Comparison of ENCODE assay signal across 8 cellular contexts in the genomic region with DNA sequence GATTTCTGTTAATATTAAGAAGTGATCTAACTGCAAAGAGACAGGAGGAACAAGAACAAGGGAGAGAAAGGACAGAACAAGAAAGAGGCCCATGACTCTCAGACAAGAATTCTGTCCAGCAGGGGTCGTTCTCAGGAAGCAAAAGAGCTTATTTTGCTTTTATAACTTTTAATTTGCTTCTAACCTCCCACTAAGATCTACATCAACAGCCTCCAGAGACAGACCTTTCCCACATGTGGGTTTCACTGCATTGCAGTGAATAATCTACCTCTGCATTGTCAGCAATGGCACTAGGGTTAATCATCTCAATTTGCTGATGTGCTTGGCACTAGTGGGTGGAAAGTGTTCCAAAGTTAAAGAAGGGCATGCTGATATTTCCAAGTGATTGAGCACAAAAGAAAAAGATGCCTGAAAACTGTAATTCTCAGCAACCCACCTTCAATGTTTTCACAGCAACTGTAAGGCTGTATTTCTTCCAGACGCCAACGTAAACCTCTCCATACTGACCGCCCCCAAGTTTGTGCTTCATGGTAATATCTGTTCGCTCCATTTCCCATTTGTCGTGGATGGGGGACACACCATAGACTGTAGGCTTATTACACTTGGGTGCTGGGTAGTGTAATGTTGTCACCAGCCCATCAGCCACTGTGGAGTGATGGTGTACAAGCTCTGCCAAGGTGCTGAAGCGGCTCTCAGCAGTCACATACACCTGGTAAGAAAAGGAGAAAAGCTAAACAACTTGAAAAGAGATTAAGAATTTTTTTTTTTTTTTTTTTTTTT. TPM values are rescaled to one million over a fixed set of nuclear protein-coding genes. Genes with fewer than 3 reads are reported as not detected.
DNase-seq lines count a peak whose midpoint lies in the region; ATAC-seq and TF ChIP-seq lines count a peak whose summit lies in the region.

No MANE protein-coding gene starts in this region.

- no peak for TF ChIP-seq EP300 in upper lobe of left lung (IDR thresholded peaks at IDR 0.05)

- peak; percentile 71 for DNase-seq in AG10803 (ENCODE audit: low read depth)
- DNase-seq in H4 (ENCODE audit: low spot score) = peak; percentile 15
- peak; percentile 64 for DNase-seq in dermis blood vessel endothelial cell
- peak; percentile 60 for DNase-seq in midbrain (lab: John Stamatoyannopoulos, UW)
- DNase-seq in upper lobe of left lung = no peak

- H3K27ac ChIP-seq in upper lobe of left lung = no peak overlapping the region

- peak; percentile 72 for TF ChIP-seq CTCF in AG10803 (conservative IDR thresholded peaks at IDR 0.05; ENCODE audit: low read length)
- TF ChIP-seq CTCF in upper lobe of left lung (IDR thresholded peaks at IDR 0.05) = peak; percentile 15 to 58 (median 34)

- H3K4me1 ChIP-seq in upper lobe of left lung = peaks cover 0 to 3% (median 0%) of the 10 kb centered on the region in 4 donors

- TF ChIP-seq POLR2A in upper lobe of left lung (IDR thresholded peaks at IDR 0.05) = no peak

- H3K27me3 ChIP-seq in upper lobe of left lung = no peaks in the 10 kb centered on the region

- H3K4me3 ChIP-seq in AG10803 (ENCODE audit: low read length) (no peak overlapping the region), upper lobe of left lung (no peak overlapping the region)

- no peaks in the 10 kb centered on the region for H3K9me3 ChIP-seq in upper lobe of left lung

- 82 to 83% methylated on average over 7 of the region's 7 CpGs for WGBS in upper lobe of left lung, 2 donors

- peaks cover 7 to 57% (median 27%) of the 10 kb centered on the region in 4 donors for H3K36me3 ChIP-seq in upper lobe of left lung

- ATAC-seq in SK-N-SH treated with all-trans-retinoic acid at 6 μM for 48 hours (peak; percentile 85), upper lobe of left lung (ENCODE audit: low FRiP score in 2 of 2) (peak in 1 of 2 donors; percentile 45), GM18907 (IDR thresholded peaks at IDR 0.05; ENCODE audit: unreplicated experiment) (no peak), HG03469 (IDR thresholded peaks at IDR 0.05; ENCODE audit: unreplicated experiment) (no peak)

TF ChIP-seq in SK-N-SH treated with all-trans-retinoic acid at 6 μM for 48 hours, 23 proteins besides CTCF, POLR2A, EP300 and RAD21:
- no peak for TF ChIP-seq OSR1 (CRISPR knock-in tag; IDR thresholded peaks at IDR 0.05)
- no peak for TF ChIP-seq BACH2 (CRISPR knock-in tag; IDR thresholded peaks at IDR 0.05; ENCODE audit: borderline replicate concordance)

RNA-seq across cellular contexts. Expression of a gene that starts 39.5 kb away (rescaled TPM):
- 34.1 and 42.4 TPM in 2 replicates for total RNA-seq in H4 (2014; rRNA removed; shearing (Covaris generic))
- total RNA-seq in dermis blood vessel endothelial cell (36.4 and 40.5 TPM in 2 replicates), upper lobe of left lung (10 to 100 TPM; 26.2 to 44.1 (median 29.5) TPM)

Comparison
In these comparisons a context has a peak if more than half of its experiments do, and no peak if none do; other contexts are left out.
1. DNase-seq: peak in AG10803 (single experiment), H4 (single experiment), dermis blood vessel endothelial cell (single experiment) and midbrain (single experiment); none in upper lobe of left lung (0 of 2).